Comparison of ENCODE assay signal across 20 cellular contexts in genomic region chr9:120443489-120443888, GRCh38.
DNase-seq lines count a peak whose midpoint lies in the region; ATAC-seq and TF ChIP-seq lines count a peak whose summit lies in the region.
"Had no signal": no experiment of that assay in that cellular context is flagged by ENCODE, and none has a peak within 500 bp of the region (broad histone marks: within the 10 kb centered on the region; RNA-seq: fewer than 3 reads in every experiment).

No MANE protein-coding gene starts in this region.

- POLR2A ChIA-PET in CD4-positive, alpha-beta memory T cell (lab: Charles Lee; ENCODE audit: partially characterized antibody) = no interaction called here

- intact Hi-C loops in CD4-positive, alpha-beta memory T cell (cut with micrococcal nuclease) = no loop called here

- peak overlapping the region in 2 of 7 donors; percentile 23 to 39 for H3K27ac Mint-ChIP-seq in CD4-positive, alpha-beta memory T cell

- no peak overlapping the region for H3K4me3 Mint-ChIP-seq in CD4-positive, alpha-beta memory T cell
- H3K4me3 Mint-ChIP-seq: naive thymus-derived CD8-positive, alpha-beta T cell had no signal

- DNase-seq in EH (ENCODE audit: low read depth) = peak; percentile 86
- peak; percentile 79 for DNase-seq in astrocyte of the cerebellum (ENCODE audit: low read depth)
- DNase-seq in glomerular visceral epithelial cell (ENCODE audit: extremely low spot score) = peak; percentile 31
- peak; percentile 73 for DNase-seq in skeletal muscle cell (ENCODE audit: low read depth)
- DNase-seq in CD4-positive, alpha-beta memory T cell = no peak
- DNase-seq in NCI-H446 (lab: John Stamatoyannopoulos, UW) = no peak
- no peak for DNase-seq in medulla oblongata (ENCODE audit: extremely low spot score)
- DNase-seq: activated CD4-positive, alpha-beta T cell treated with anti-CD3 and anti-CD28 coated beads for 48 hours; activated naive CD4-positive, alpha-beta T cell treated with Interleukin-2 at 50 U/mL for 16 hours; body of pancreas; DMS153; naive thymus-derived CD8-positive, alpha-beta T cell; NCI-H748 treated with DMSO at 0.1 percent for 48 hours; PC-3; SK-N-SH; stimulated activated CD4-positive, alpha-beta T cell treated with anti-CD3 and anti-CD28 coated beads, Interleukin-2, amount 100 ng/mL, for 48 hours had no signal

- no peaks in the 10 kb centered on the region for H3K9me3 ChIP-seq in CD4-positive, alpha-beta memory T cell (ENCODE audit: control insufficient read depth in 1 of 2, low read length in 2 of 2)
- H3K9me3 ChIP-seq: body of pancreas, SK-N-SH had no signal

- in situ Hi-C loops in astrocyte of the cerebellum (cut with HindIII; ENCODE audit: low sequenced_read_pairs) = no loop called here

- H3K36me3 ChIP-seq in CD4-positive, alpha-beta memory T cell (ENCODE audit: insufficient read depth, low read length) = peaks cover 18% of the 10 kb centered on the region

- peaks cover 67 to 74% of the 10 kb centered on the region in 2 donors for H3K36me3 Mint-ChIP-seq in CD4-positive, alpha-beta memory T cell

- H3K27ac ChIP-seq in CD4-positive, alpha-beta memory T cell (ENCODE audit: low read depth, low read length) = no peak overlapping the region
- H3K27ac ChIP-seq: body of pancreas had no signal

- no peak for ATAC-seq in GM19351 (IDR thresholded peaks at IDR 0.05; ENCODE audit: unreplicated experiment)
- ATAC-seq: body of pancreas; esophagus mucosa; HepG2; naive thymus-derived CD8-positive, alpha-beta T cell; PC-3 had no signal

- peaks cover 0 to 17% (median 16%) of the 10 kb centered on the region in 4 donors for H3K4me1 Mint-ChIP-seq in CD4-positive, alpha-beta memory T cell

- peaks cover 22% of the 10 kb centered on the region for H3K4me1 ChIP-seq in CD4-positive, alpha-beta memory T cell (ENCODE audit: insufficient read depth, low read length)
- H3K4me1 ChIP-seq: body of pancreas had no signal

- peaks cover 0 to 3% (median 0%) of the 10 kb centered on the region in 8 donors for H3K9me3 Mint-ChIP-seq in CD4-positive, alpha-beta memory T cell
- H3K9me3 Mint-ChIP-seq: naive thymus-derived CD8-positive, alpha-beta T cell had no signal

- no peaks in the 10 kb centered on the region for H3K27me3 ChIP-seq in CD4-positive, alpha-beta memory T cell (ENCODE audit: insufficient read depth, low read length)
- H3K27me3 ChIP-seq: BLaER1 treated with 17β-estradiol and CSF1 and Interleukin-3, amounts not matched to agents 10 nM and 100 nM; body of pancreas had no signal

- H3K4me3 ChIP-seq in astrocyte of the cerebellum (ENCODE audit: low read depth, low read length) (no peak overlapping the region), skeletal muscle cell (ENCODE audit: low read depth, low read length) (no peak overlapping the region)
- no peak overlapping the region for H3K4me3 ChIP-seq in CD4-positive, alpha-beta memory T cell (ENCODE audit: low read length in 2 of 2)
- H3K4me3 ChIP-seq: BLaER1 treated with 17β-estradiol and CSF1 and Interleukin-3, amounts not matched to agents 10 nM and 100 nM; body of pancreas had no signal

- CTCF ChIA-PET in CD4-positive, alpha-beta memory T cell (lab: Charles Lee; ENCODE audit: partially characterized antibody) = interaction anchor here (1.2 kb wide), 1 partner anchor 16 kb away, joined by 3 read pairs; no protein-coding TSS in a partner anchor

- H3K27me3 Mint-ChIP-seq in CD4-positive, alpha-beta memory T cell = no peaks in the 10 kb centered on the region
- H3K27me3 Mint-ChIP-seq: naive thymus-derived CD8-positive, alpha-beta T cell had no signal

- peak; percentile 6 for TF ChIP-seq CTCF in astrocyte of the cerebellum (IDR thresholded peaks at IDR 0.05; ENCODE audit: low read depth, low read length, missing control alignments)

Comparison
In these comparisons a context has a peak if more than half of its experiments do, and no peak if none do; other contexts are left out.
1. DNase-seq: peak in EH (single experiment), astrocyte of the cerebellum (single experiment), glomerular visceral epithelial cell (single experiment) and skeletal muscle cell (single experiment); none in CD4-positive, alpha-beta memory T cell (0 of 5), NCI-H446 (0 of 2) and medulla oblongata (single experiment).